In genomic region chr17:30378797-30379302, GRCh38 we compare ENCODE assay signal across 8 cellular contexts. TPM values are rescaled to one million over a fixed set of nuclear protein-coding genes. Genes with fewer than 3 reads are reported as not detected.
A peak's percentile ranks its signal among the peaks of the same experiment; 100 is the strongest.
DNase-seq lines count a peak whose midpoint lies in the region; ATAC-seq and TF ChIP-seq lines count a peak whose summit lies in the region.

CPD (plus strand) TSS chr17:30378927; CDS start chr17:30378981, 54 bp downstream.

- in situ Hi-C loops in transverse colon (cut with MboI; ENCODE audit: low pct_ligation_motif_present in 1 of 4, low pct_unique_long_range_greater_than_20kb in 1 of 4, low sequenced_read_pairs in 3 of 4) = no loop called here

- H3K9me3 Mint-ChIP-seq in T-cell = no peaks in the 10 kb centered on the region

- TF ChIP-seq POLR2A in heart left ventricle (IDR thresholded peaks at IDR 0.05) = peak; percentile 74 to 93
- TF ChIP-seq POLR2A in transverse colon (IDR thresholded peaks at IDR 0.05) = peak; percentile 89

- TF ChIP-seq CTCF in GM12875 (IDR thresholded peaks at IDR 0.05; ENCODE audit: borderline replicate concordance, insufficient read depth, low read depth, low read length) (no peak), heart left ventricle (IDR thresholded peaks at IDR 0.05) (peak in 8 of 12 donors; percentile 6 to 42 (median 34)), transverse colon (IDR thresholded peaks at IDR 0.05) (peak in 1 of 5 experiments; percentile 4)

- no peaks in the 10 kb centered on the region for H3K36me3 Mint-ChIP-seq in T-cell

- ATAC-seq in HG02798 (IDR thresholded peaks at IDR 0.05; ENCODE audit: poor library complexity, unreplicated experiment) (peak; percentile 90), T-cell (replicated peaks in 1 of 4) (peak; percentile 93 to 97 (median 94)), heart left ventricle (peak; percentile 98 to 99 (median 99))

- H3K27ac ChIP-seq in adipose tissue (ENCODE audit: low read depth, low read length) (peak within 1 kb of the TSS; percentile 43), heart left ventricle (peak within 1 kb of the TSS; percentile 71 to 93 (median 89)), transverse colon (peak within 1 kb of the TSS; percentile 93 to 96 (median 96))

- H3K4me3 Mint-ChIP-seq in T-cell = peak within 1 kb of the TSS; percentile 92 to 95 (median 92)

- H3K27me3 Mint-ChIP-seq in T-cell = peaks cover 0 to 7% of the 10 kb centered on the region in 2 donors

- DNase-seq in NCI-H146 (lab: John Stamatoyannopoulos, UW) = peak; percentile 95
- peak; percentile 86 to 98 (median 94) for DNase-seq in T-cell
- DNase-seq in heart left ventricle = peak; percentile 97 to 98 (median 98)
- peak; percentile 97 for DNase-seq in pons (ENCODE audit: low spot score)
- peak; percentile 99 for DNase-seq in transverse colon

- no peaks in the 10 kb centered on the region for H3K36me3 ChIP-seq in heart left ventricle
- H3K36me3 ChIP-seq in transverse colon = no peaks in the 10 kb centered on the region

- TF ChIP-seq EP300 in transverse colon (IDR thresholded peaks at IDR 0.05; ENCODE audit: low read depth) = no peak

- H3K27me3 ChIP-seq in heart left ventricle = no peaks in the 10 kb centered on the region
- H3K27me3 ChIP-seq in transverse colon = no peaks in the 10 kb centered on the region

- peaks cover 54 to 66% (median 62%) of the 10 kb centered on the region in 3 donors for H3K4me1 Mint-ChIP-seq in T-cell

- peak within 1 kb of the TSS; percentile 89 for H3K4me3 ChIP-seq in GM12875 (ENCODE audit: low read depth, low read length)
- H3K4me3 ChIP-seq in heart left ventricle = peak within 1 kb of the TSS; percentile 73 to 97 (median 88)
- H3K4me3 ChIP-seq in transverse colon = peak within 1 kb of the TSS; percentile 79 to 96 (median 90)

- POLR2A ChIA-PET in T-cell (lab: Charles Lee) = interaction anchor here in 1 of 2 donors (0.7 kb wide), 1 partner anchor 29 kb away, joined by 4 read pairs; no protein-coding TSS in a partner anchor

- peak within 1 kb of the TSS; percentile 95 for H3K27ac Mint-ChIP-seq in T-cell

- WGBS in adipose tissue, 3 donors = 0 to 1% (median 0%) methylated on average over 48 to 61 of the region's 61 CpGs
- WGBS in heart left ventricle, 4 donors = 0 to 1% (median 0%) methylated on average over 10 to 61 of the region's 61 CpGs
- 0% methylated on average over 21 of the region's 61 CpGs; no CpG with 5 or more reads in 1 of the 2 donors for WGBS in transverse colon (ENCODE audit: low coverage in 1 of 2), 2 donors

- intact Hi-C loops in heart left ventricle (cut with DNase I) = loop anchor here in 5 of 10 donors (1.0 to 5.0 kb wide), 3 partner anchors 34 to 98 kb away; partner anchors contain the start of gene GOSR1 (in 1 of the 5)
- intact Hi-C loops in transverse colon (cut with DNase I; ENCODE audit: low total_unique reads) = no loop called here

- CTCF ChIA-PET in T-cell (lab: Charles Lee) = interaction anchor here (0.7 kb wide), 2 partner anchors 788 to 1521 kb away, joined by 3 read pairs; no protein-coding TSS in a partner anchor

- H3K9me3 ChIP-seq in heart left ventricle (no peaks in the 10 kb centered on the region), transverse colon (no peaks in the 10 kb centered on the region)

- peaks cover 0 to 58% (median 40%) of the 10 kb centered on the region in 12 donors for H3K4me1 ChIP-seq in heart left ventricle
- peaks cover 17 to 65% (median 48%) of the 10 kb centered on the region in 4 donors for H3K4me1 ChIP-seq in transverse colon

RNA-seq across cellular contexts. Expression of gene CPD, which starts in this region (rescaled TPM):
- 10 to 100 TPM; 18.7 to 38.0 (median 24.1) TPM for total RNA-seq in T-cell
- polyA plus RNA-seq in adipose tissue = 10 to 100 TPM in 1 of 3 donors, 1 to 10 TPM in 2; 6.9 to 12.9 (median 9.6) TPM
- 10 to 100 TPM; 18.9 to 54.2 (median 31.8) TPM for total RNA-seq in heart left ventricle
- polyA plus RNA-seq in heart left ventricle = 10 to 100 TPM in 1 of 2 donors, 1 to 10 TPM in 1; 3.6 to 36.7 TPM
- 100 to 1,000 TPM in 3 of 4 donors, 10 to 100 TPM in 1; 92.0 to 488 (median 105) TPM for total RNA-seq in transverse colon

Comparison
In these comparisons a context has a peak if more than half of its experiments do, and no peak if none do; other contexts are left out.
1. Peak in every context shown above with its lines: DNase-seq, ATAC-seq, H3K4me3 ChIP-seq and H3K27ac ChIP-seq.
2. H3K27ac ChIP-seq: peak in every context shown above with its lines; median percentile 96 in transverse colon; 89 in heart left ventricle; 43 in adipose tissue.